In genomic region chr2:98552499-98553179, GRCh38 we compare ENCODE assay signal across 1 cellular context.
TF ChIP-seq lines count a peak whose summit lies in the region.

No MANE protein-coding gene starts in this region.

TF ChIP-seq in IMR-90, 13 proteins besides CTCF, POLR2A, EP300 and RAD21 (continued from another document):
- TF ChIP-seq RFX5 (IDR thresholded peaks at IDR 0.05; ENCODE audit: low read depth, low read length) = no peak
- TF ChIP-seq FOS (IDR thresholded peaks at IDR 0.05; ENCODE audit: low read depth, low read length) = peak; percentile 59
- TF ChIP-seq RCOR1 (IDR thresholded peaks at IDR 0.05; ENCODE audit: insufficient replicate concordance, low read length) = peak; percentile 14
- TF ChIP-seq MAZ (IDR thresholded peaks at IDR 0.05; ENCODE audit: borderline replicate concordance, low read depth, low read length) = no peak
